Comparison of ENCODE assay signal across 9 cellular contexts in genomic region chr5:147853372-147853987, GRCh38. TPM values are rescaled to one million over a fixed set of nuclear protein-coding genes. Genes with fewer than 3 reads are reported as not detected.
"Had no signal": no experiment of that assay in that cellular context is flagged by ENCODE, and none has a peak within 500 bp of the region (broad histone marks: within the 10 kb centered on the region; RNA-seq: fewer than 3 reads in every experiment).

No MANE protein-coding gene starts in this region.

- H3K4me1 Mint-ChIP-seq: IgD-negative memory B cell had no signal

- H3K27ac Mint-ChIP-seq: IgD-negative memory B cell had no signal

- DNase-seq: GOT3, H9, HCEC 1CT, KG1 had no signal

- ATAC-seq: HepG2, K562 had no signal

- H3K9me3 Mint-ChIP-seq: H9 had no signal

- H3K4me3 Mint-ChIP-seq: H9, IgD-negative memory B cell had no signal

- H3K4me3 ChIP-seq: K562 had no signal

- FAIRE-seq: H54, HepG2, K562 had no signal

RNA-seq across cellular contexts. Expression of gene SPINK1, which starts 22.0 kb away (rescaled TPM):
- total RNA-seq: HT1080 had no signal
- polyA plus RNA-seq: IgD-negative memory B cell had no signal

RNA-seq across cellular contexts. Expression of gene SCGB3A2, which starts 25.0 kb away (rescaled TPM):
- total RNA-seq: HepG2, HT1080 had no signal
- polyA plus RNA-seq: HepG2, IgD-negative memory B cell, K562 had no signal

RNA-seq across cellular contexts. Expression of gene C5orf46, which starts 52.9 kb away (rescaled TPM):
- total RNA-seq: H9, HepG2, K562 had no signal
- polyA plus RNA-seq: HepG2, IgD-negative memory B cell, K562 had no signal
